ENCODE assay signal across 12 cellular contexts in genomic region chr3:177145402-177145801, GRCh38. TPM values are rescaled to one million over a fixed set of nuclear protein-coding genes. Genes with fewer than 3 reads are reported as not detected.
A peak's percentile ranks its signal among the peaks of the same experiment; 100 is the strongest.
DNase-seq lines count a peak whose midpoint lies in the region; ATAC-seq and TF ChIP-seq lines count a peak whose summit lies in the region.
"Had no signal": no experiment of that assay in that cellular context is flagged by ENCODE, and none has a peak within 500 bp of the region (broad histone marks: within the 10 kb centered on the region; RNA-seq: fewer than 3 reads in every experiment).

No MANE protein-coding gene starts in this region.

- H3K27me3 Mint-ChIP-seq in T-helper 2 cell treated with Interferon-gamma antibody and Interleukin-4, amounts not matched to agents 5 μg/mL and 100 μg/mL, for 36 hours (ENCODE audit: low read depth), result no peaks in the 10 kb centered on the region

- H2AFZ ChIP-seq in OCI-LY7 (ENCODE audit: low read length), result no peak overlapping the region

- peak; percentile 30 for ATAC-seq in HG02588 (IDR thresholded peaks at IDR 0.05; ENCODE audit: unreplicated experiment)
- no peak for ATAC-seq in GM19397 (IDR thresholded peaks at IDR 0.05; ENCODE audit: unreplicated experiment)

- peaks cover 9% of the 10 kb centered on the region for H3K36me3 Mint-ChIP-seq in T-helper 2 cell treated with Interferon-gamma antibody and Interleukin-4, amounts not matched to agents 5 μg/mL and 100 μg/mL, for 36 hours (ENCODE audit: low read depth)

- no peaks in the 10 kb centered on the region for H3K9me3 Mint-ChIP-seq in T-helper 2 cell treated with Interferon-gamma antibody and Interleukin-4, amounts not matched to agents 5 μg/mL and 100 μg/mL, for 36 hours

- POLR2A ChIA-PET in OCI-LY7 (lab: Charles Lee), result interaction anchor here (0.6 to 2.5 kb wide), 11 partner anchors 10 to 1948 kb away, joined by 3 to 16 read pairs (median 3); no protein-coding TSS in a partner anchor

- H3K36me3 ChIP-seq in OCI-LY7 (ENCODE audit: insufficient read depth, low read length) (peaks cover 14% of the 10 kb centered on the region), neutrophil (no peaks in the 10 kb centered on the region)

- peak overlapping the region; percentile 81 for H3K4me2 ChIP-seq in OCI-LY7 (ENCODE audit: low read length)

- peak overlapping the region; percentile 69 for H3K4me3 Mint-ChIP-seq in T-helper 2 cell treated with Interferon-gamma antibody and Interleukin-4, amounts not matched to agents 5 μg/mL and 100 μg/mL, for 36 hours

- TF ChIP-seq CTCF in OCI-LY7 (conservative IDR thresholded peaks at IDR 0.05; ENCODE audit: low read length) (no peak), neutrophil (IDR thresholded peaks at IDR 0.05) (no peak)

- H3K4me1 ChIP-seq in OCI-LY7 (ENCODE audit: insufficient read depth, low read length, poor library complexity, severe bottlenecking) (peaks cover 82% of the 10 kb centered on the region), neutrophil (ENCODE audit: control insufficient read depth in 1 of 2, insufficient read depth in 1 of 2, low read depth in 1 of 2, low read length in 1 of 2) (peaks cover 13 to 22% of the 10 kb centered on the region in 2 experiments)

- no peaks in the 10 kb centered on the region for H3K9me3 ChIP-seq in OCI-LY7 (ENCODE audit: low read length)
- no peaks in the 10 kb centered on the region for H3K9me3 ChIP-seq in neutrophil

- H3K27ac ChIP-seq in OCI-LY7 (ENCODE audit: low read depth, low read length, poor library complexity, severe bottlenecking) (peak overlapping the region; percentile 71), neutrophil (peak overlapping the region; percentile 44)

- H3K9me2 ChIP-seq in OCI-LY7 (ENCODE audit: insufficient read depth, low read length), result no peaks in the 10 kb centered on the region

- peaks cover 66% of the 10 kb centered on the region for H3K4me1 Mint-ChIP-seq in T-helper 2 cell treated with Interferon-gamma antibody and Interleukin-4, amounts not matched to agents 5 μg/mL and 100 μg/mL, for 36 hours (ENCODE audit: low read depth)

- peaks cover 100% of the 10 kb centered on the region for H3K79me2 ChIP-seq in OCI-LY7 (ENCODE audit: insufficient read depth, low read depth, low read length)

- CTCF ChIA-PET in OCI-LY7 (lab: Charles Lee; ENCODE audit: unreplicated experiment), result no interaction called here

- BruUV-seq in OCI-LY7 (replicated peaks; lab: Mats Ljungman, UMichigan), result no TSS peak

- H3K27me3 ChIP-seq in neutrophil, result no peaks in the 10 kb centered on the region

- intact Hi-C loops in OCI-LY7 (cut with micrococcal nuclease; ENCODE audit: unreplicated experiment), result loop anchor here (5.0 kb wide), 1 partner anchor 47 kb away; no protein-coding TSS in a partner anchor

- peak overlapping the region; percentile 86 for H3K27ac Mint-ChIP-seq in T-helper 2 cell treated with Interferon-gamma antibody and Interleukin-4, amounts not matched to agents 5 μg/mL and 100 μg/mL, for 36 hours

- peaks cover 46% of the 10 kb centered on the region for H4K20me1 ChIP-seq in OCI-LY7 (ENCODE audit: insufficient read depth, low read length)

- peak overlapping the region; percentile 46 for H3K4me3 ChIP-seq in OCI-LY7 (ENCODE audit: low read depth, low read length, poor library complexity, severe bottlenecking)
- H3K4me3 ChIP-seq in neutrophil (ENCODE audit: low read depth in 1 of 2, low read length in 1 of 2), result no peak overlapping the region
- H3K4me3 ChIP-seq: lung had no signal

- DNase-seq in T-helper 2 cell treated with Interferon-gamma antibody and Interleukin-4, amounts not matched to agents 5 μg/mL and 100 μg/mL, for 36 hours (ENCODE audit: low spot score), result no peak
- DNase-seq in T-helper 2 cell (no peak), OCI-LY7 (ENCODE audit: low spot score) (peak; percentile 15), NCI-H748 treated with DMSO at 0.1 percent for 48 hours (lab: John Stamatoyannopoulos, UW) (no peak), DMS153 (lab: John Stamatoyannopoulos, UW) (no peak)
- DNase-seq: GOT3; NCI-H1930; stimulated activated CD4-positive, alpha-beta T cell treated with anti-CD3 and anti-CD28 coated beads, Interleukin-2, amount 100 ng/mL, for 24 hours had no signal

RNA-seq across cellular contexts. Expression of gene TBL1XR1, which starts 51.9 kb away (rescaled TPM):
- total RNA-seq in OCI-LY7 (2014; rRNA removed; shearing (Covaris generic)), result 103 and 121 TPM in 2 replicates
- total RNA-seq in OCI-LY7 (2022), result 158 and 162 TPM in 2 replicates
